Comparison of ENCODE assay signal across 8 cellular contexts in the genomic region with DNA sequence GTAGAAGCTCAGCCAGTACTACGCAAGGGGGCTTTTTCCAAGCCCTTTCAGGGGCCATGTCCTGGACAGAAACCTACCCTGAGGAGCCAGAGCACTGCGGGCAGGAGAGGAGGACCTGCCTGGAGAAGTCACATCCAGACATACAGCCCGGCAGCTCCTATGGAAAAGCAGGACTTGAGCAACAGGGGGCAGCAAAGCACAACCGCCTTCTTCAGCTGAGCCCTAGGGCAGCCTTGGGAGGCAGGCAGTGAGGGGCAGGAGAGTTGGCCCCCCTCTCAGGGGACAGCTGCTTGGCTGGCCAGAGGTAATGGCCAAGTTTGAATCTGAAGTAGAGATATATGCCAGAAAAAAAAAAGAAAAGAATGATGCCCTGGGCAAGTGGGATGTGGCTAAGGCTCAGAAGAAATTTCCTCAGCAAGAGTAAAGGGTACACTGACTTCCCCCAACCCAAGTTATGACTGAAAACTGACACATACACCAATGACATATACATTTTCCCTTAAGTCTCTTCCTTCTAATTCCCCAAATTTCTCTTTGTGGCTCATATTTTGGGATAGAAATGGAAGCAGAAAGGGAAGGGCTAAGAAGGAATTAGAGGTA. TPM values are rescaled to one million over a fixed set of nuclear protein-coding genes. Genes with fewer than 3 reads are reported as not detected.
DNase-seq lines count a peak whose midpoint lies in the region; ATAC-seq, FAIRE-seq and TF ChIP-seq lines count a peak whose summit lies in the region.

No MANE protein-coding gene starts in this region.

- DNase-seq in activated T-cell treated with anti-CD3 and anti-CD28 coated beads, Interleukin-2, amount 50 U/mL, for 72 hours, result peak; percentile 9 to 21
- DNase-seq in activated T-cell treated with anti-CD3 and anti-CD28 coated beads, Interleukin-2, amount 50 U/mL, for 1 hour, result no peak
- DNase-seq in HL-60 (ENCODE audit: low read depth in 1 of 2, low spot score in 1 of 2), result peak; percentile 28 to 68
- DNase-seq in SJCRH30, result peak; percentile 68 to 80
- DNase-seq in fibroblast of gingiva (ENCODE audit: low read depth), result peak; percentile 65
- DNase-seq in mesenteric fat pad (ENCODE audit: low spot score), result no peak
- no peak for DNase-seq in RCC 7860 (ENCODE audit: low spot score)

- peak in 1 of 2 donors; percentile 41 for ATAC-seq in activated T-cell treated with anti-CD3 and anti-CD28 coated beads, Interleukin-2, amount 50 U/mL, for 72 hours (replicated peaks in 1 of 2)

- H3K4me3 Mint-ChIP-seq in activated T-cell treated with anti-CD3 and anti-CD28 coated beads, Interleukin-2, amount 50 U/mL, for 72 hours, result no peak overlapping the region
- H3K4me3 Mint-ChIP-seq in nephron, result peak overlapping the region in 1 of 3 experiments; percentile 24

- H3K36me3 ChIP-seq in SJCRH30, result no peaks in the 10 kb centered on the region

- no peak overlapping the region for H3K4me3 ChIP-seq in HL-60 (replicated peaks; ENCODE audit: insufficient read depth, low read length)
- H3K4me3 ChIP-seq in SJCRH30, result no peak overlapping the region

- no peak for FAIRE-seq in RCC 7860 (lab: Jason Lieb, UNC)

- peak; percentile 48 for TF ChIP-seq CTCF in HL-60 (IDR thresholded peaks at IDR 0.05; ENCODE audit: insufficient read depth, low read length)
- peak; percentile 37 to 57 (median 41) for TF ChIP-seq CTCF in nephron (IDR thresholded peaks at IDR 0.05; ENCODE audit: unreplicated experiment in 3 of 3)

- H3K4me1 ChIP-seq in SJCRH30, result peaks cover 12% of the 10 kb centered on the region

- H3K27me3 Mint-ChIP-seq in activated T-cell treated with anti-CD3 and anti-CD28 coated beads, Interleukin-2, amount 50 U/mL, for 72 hours (ENCODE audit: low read depth), result peaks cover 15% of the 10 kb centered on the region
- peaks cover 8% of the 10 kb centered on the region for H3K27me3 Mint-ChIP-seq in nephron (ENCODE audit: low read depth)

- H3K9me3 ChIP-seq in SJCRH30 (replicated peaks), result no peaks in the 10 kb centered on the region

- no peaks in the 10 kb centered on the region for H3K9me3 Mint-ChIP-seq in activated T-cell treated with anti-CD3 and anti-CD28 coated beads, Interleukin-2, amount 50 U/mL, for 72 hours
- H3K9me3 Mint-ChIP-seq in nephron, result peaks cover 5% of the 10 kb centered on the region

- H3K4me1 Mint-ChIP-seq in activated T-cell treated with anti-CD3 and anti-CD28 coated beads, Interleukin-2, amount 50 U/mL, for 72 hours (ENCODE audit: low read depth), result peaks cover 4% of the 10 kb centered on the region
- H3K4me1 Mint-ChIP-seq in nephron, result peaks cover 32% of the 10 kb centered on the region

- H3K27me3 ChIP-seq in HL-60 (ENCODE audit: insufficient read depth, poor library complexity, severe bottlenecking), result no peaks in the 10 kb centered on the region
- H3K27me3 ChIP-seq in SJCRH30, result no peaks in the 10 kb centered on the region

- no peak overlapping the region for H3K27ac Mint-ChIP-seq in activated T-cell treated with anti-CD3 and anti-CD28 coated beads, Interleukin-2, amount 50 U/mL, for 72 hours
- peak overlapping the region in 1 of 3 experiments; percentile 66 for H3K27ac Mint-ChIP-seq in nephron

- no peaks in the 10 kb centered on the region for H3K36me3 Mint-ChIP-seq in activated T-cell treated with anti-CD3 and anti-CD28 coated beads, Interleukin-2, amount 50 U/mL, for 72 hours (ENCODE audit: insufficient read depth in 2 of 2)
- no peaks in the 10 kb centered on the region for H3K36me3 Mint-ChIP-seq in nephron (ENCODE audit: low read depth)

- H3K27ac ChIP-seq in HL-60 (replicated peaks), result no peak overlapping the region
- peak overlapping the region; percentile 39 for H3K27ac ChIP-seq in SJCRH30

RNA-seq across cellular contexts. Expression of gene CYP19A1, which starts 56.9 kb away (rescaled TPM):
- not detected for total RNA-seq in activated T-cell treated with anti-CD3 and anti-CD28 coated beads, Interleukin-2, amount 50 U/mL, for 72 hours
- not detected in 2 replicates for total RNA-seq in SJCRH30 (2014; rRNA removed; shearing (Covaris generic))
- 8.0 TPM for total RNA-seq in mesenteric fat pad

RNA-seq across cellular contexts. Expression of gene GLDN, which starts 60.0 kb away (rescaled TPM):
- total RNA-seq in activated T-cell treated with anti-CD3 and anti-CD28 coated beads, Interleukin-2, amount 50 U/mL, for 72 hours, result not detected
- 0.18 and 0.43 TPM in 2 replicates for total RNA-seq in SJCRH30 (2014; rRNA removed; shearing (Covaris generic))
- 194 TPM for total RNA-seq in mesenteric fat pad

Comparison
In these comparisons a context has a peak if more than half of its experiments do, and no peak if none do; other contexts are left out.
1. DNase-seq: peak in activated T-cell treated with anti-CD3 and anti-CD28 coated beads, Interleukin-2, amount 50 U/mL, for 72 hours (2 of 2), HL-60 (2 of 2), SJCRH30 (2 of 2) and fibroblast of gingiva (single experiment); none in activated T-cell treated with anti-CD3 and anti-CD28 coated beads, Interleukin-2, amount 50 U/mL, for 1 hour (single experiment), mesenteric fat pad (single experiment) and RCC 7860 (single experiment).
2. RNA of gene GLDN, which starts 60.0 kb away (total RNA-seq): 194 TPM in mesenteric fat pad (single experiment); 0.18 to 0.43 TPM in SJCRH30 and not detected in activated T-cell treated with anti-CD3 and anti-CD28 coated beads, Interleukin-2, amount 50 U/mL, for 72 hours; every median in the first group is over 100 times any median in the second.